Comparison of ENCODE assay signal across 23 cellular contexts in genomic region chr2:36423172-36423571, GRCh38.
DNase-seq lines count a peak whose midpoint lies in the region; ATAC-seq and FAIRE-seq lines count a peak whose summit lies in the region.
"Had no signal": no experiment of that assay in that cellular context is flagged by ENCODE, and none has a peak within 500 bp of the region (broad histone marks: within the 10 kb centered on the region; RNA-seq: fewer than 3 reads in every experiment).

No MANE protein-coding gene starts in this region.

- H3K4me1 Mint-ChIP-seq in stimulated activated naive CD8-positive, alpha-beta T cell treated with anti-CD3 and anti-CD28 coated beads, Interleukin-15, amount 100 ng/mL, for 72 hours: no peaks in the 10 kb centered on the region

- no peak overlapping the region for H3K4me3 Mint-ChIP-seq in stimulated activated naive CD8-positive, alpha-beta T cell treated with anti-CD3 and anti-CD28 coated beads, Interleukin-15, amount 100 ng/mL, for 72 hours
- H3K4me3 Mint-ChIP-seq: activated CD8-positive, alpha-beta T cell treated with anti-CD3 and anti-CD28 coated beads, Interleukin-2, amount 10 ng/mL, durations not matched to agents 7 days and 5 days; activated naive CD4-positive, alpha-beta T cell treated with anti-CD3 and anti-CD28 coated beads for 36 hours; dendritic cell treated with granulocyte-macrophage colony-stimulating factor and Interleukin-4, amounts not matched to agents 40 ng/mL and 50 ng/mL, for 4 days; naive thymus-derived CD4-positive, alpha-beta T cell had no signal

- no peak overlapping the region for H3K27ac ChIP-seq in effector memory CD4-positive, alpha-beta T cell (ENCODE audit: insufficient read depth, low read length, poor library complexity, severe bottlenecking)
- H3K27ac ChIP-seq: PC-9 had no signal

- no peaks in the 10 kb centered on the region for H3K9me3 ChIP-seq in effector memory CD4-positive, alpha-beta T cell (ENCODE audit: control insufficient read depth, low read length)

- no peaks in the 10 kb centered on the region for H3K36me3 ChIP-seq in effector memory CD4-positive, alpha-beta T cell (ENCODE audit: control insufficient read depth, insufficient read depth, low read length)

- intact Hi-C loops in Right ventricle myocardium superior (cut with DNase I): no loop called here

- H3K27me3 Mint-ChIP-seq in stimulated activated naive CD8-positive, alpha-beta T cell treated with anti-CD3 and anti-CD28 coated beads, Interleukin-15, amount 100 ng/mL, for 72 hours: no peaks in the 10 kb centered on the region
- H3K27me3 Mint-ChIP-seq: dendritic cell treated with granulocyte-macrophage colony-stimulating factor and Interleukin-4, amounts not matched to agents 40 ng/mL and 50 ng/mL, for 4 days; naive thymus-derived CD4-positive, alpha-beta T cell had no signal

- ATAC-seq in GM18873 (IDR thresholded peaks at IDR 0.05; ENCODE audit: low FRiP score, unreplicated experiment): no peak
- ATAC-seq in stimulated activated naive CD8-positive, alpha-beta T cell treated with anti-CD3 and anti-CD28 coated beads, Interleukin-15, amount 100 ng/mL, for 72 hours: no peak
- ATAC-seq in Right ventricle myocardium superior (ENCODE audit: poor library complexity): no peak
- ATAC-seq: activated CD8-positive, alpha-beta T cell treated with anti-CD3 and anti-CD28 coated beads, Interleukin-2, amount 10 ng/mL, durations not matched to agents 7 days and 5 days; left cardiac atrium; naive thymus-derived CD4-positive, alpha-beta T cell; sciatic nerve had no signal

- FAIRE-seq in islet of Langerhans (lab: Jason Lieb, UNC): peak; percentile 30
- FAIRE-seq: endothelial cell of umbilical vein, TTC549 had no signal

- no peak overlapping the region for H3K27ac Mint-ChIP-seq in stimulated activated naive CD8-positive, alpha-beta T cell treated with anti-CD3 and anti-CD28 coated beads, Interleukin-15, amount 100 ng/mL, for 72 hours
- H3K27ac Mint-ChIP-seq: activated CD8-positive, alpha-beta T cell treated with anti-CD3 and anti-CD28 coated beads, Interleukin-2, amount 10 ng/mL, durations not matched to agents 7 days and 5 days; activated naive CD4-positive, alpha-beta T cell treated with anti-CD3 and anti-CD28 coated beads for 36 hours; dendritic cell treated with granulocyte-macrophage colony-stimulating factor and Interleukin-4, amounts not matched to agents 40 ng/mL and 50 ng/mL, for 4 days; naive thymus-derived CD4-positive, alpha-beta T cell had no signal

- DNase-seq in DMS153 treated with DMSO at 0.1 percent for 48 hours (lab: John Stamatoyannopoulos, UW; ENCODE audit: unreplicated experiment) (peak; percentile 40), LoVo (ENCODE audit: low spot score) (peak; percentile 14), NCI-H526 (lab: John Stamatoyannopoulos, UW) (peak; percentile 30 to 47), Right ventricle myocardium superior (no peak)
- no peak for DNase-seq in effector memory CD4-positive, alpha-beta T cell
- DNase-seq in stimulated activated naive CD8-positive, alpha-beta T cell treated with anti-CD3 and anti-CD28 coated beads, Interleukin-15, amount 100 ng/mL, for 72 hours: no peak
- DNase-seq: activated CD4-positive, alpha-beta T cell treated with anti-CD3 and anti-CD28 coated beads for 1 hour; activated CD8-positive, alpha-beta T cell treated with anti-CD3 and anti-CD28 coated beads, Interleukin-2, amount 10 ng/mL, durations not matched to agents 7 days and 5 days; activated naive CD4-positive, alpha-beta T cell treated with anti-CD3 and anti-CD28 coated beads for 36 hours; activated T-cell treated with anti-CD3 and anti-CD28 coated beads, Interleukin-2, amount 50 U/mL, for 1 hour; amygdala; KG1; left cardiac atrium; naive thymus-derived CD4-positive, alpha-beta T cell; NCI-H2081; PC-9; SIG-M5 had no signal

- H3K4me1 ChIP-seq in effector memory CD4-positive, alpha-beta T cell (ENCODE audit: control insufficient read depth, insufficient read depth, low read length, poor library complexity, severe bottlenecking): no peaks in the 10 kb centered on the region

- H3K9me3 Mint-ChIP-seq in stimulated activated naive CD8-positive, alpha-beta T cell treated with anti-CD3 and anti-CD28 coated beads, Interleukin-15, amount 100 ng/mL, for 72 hours: no peaks in the 10 kb centered on the region
- H3K9me3 Mint-ChIP-seq: activated naive CD4-positive, alpha-beta T cell treated with anti-CD3 and anti-CD28 coated beads for 36 hours; dendritic cell treated with granulocyte-macrophage colony-stimulating factor and Interleukin-4, amounts not matched to agents 40 ng/mL and 50 ng/mL, for 4 days had no signal

- no peaks in the 10 kb centered on the region for H3K27me3 ChIP-seq in effector memory CD4-positive, alpha-beta T cell (replicated peaks; ENCODE audit: control insufficient read depth, insufficient read depth, low read length, poor library complexity, severe bottlenecking)

- no peak overlapping the region for H3K4me3 ChIP-seq in effector memory CD4-positive, alpha-beta T cell (ENCODE audit: insufficient read depth, low read depth, low read length, poor library complexity, severe bottlenecking)
- H3K4me3 ChIP-seq: PC-9 had no signal

Comparison
In these comparisons a context has a peak if more than half of its experiments do, and no peak if none do; other contexts are left out.
1. DNase-seq: peak in DMS153 treated with DMSO at 0.1 percent for 48 hours (single experiment), LoVo (single experiment) and NCI-H526 (2 of 2); none in effector memory CD4-positive, alpha-beta T cell (0 of 3), stimulated activated naive CD8-positive, alpha-beta T cell treated with anti-CD3 and anti-CD28 coated beads, Interleukin-15, amount 100 ng/mL, for 72 hours (0 of 2) and Right ventricle myocardium superior (single experiment).